ENCODE assay signal across 30 cellular contexts in genomic region chr20:31522756-31523155, GRCh38. TPM values are rescaled to one million over a fixed set of nuclear protein-coding genes. Genes with fewer than 3 reads are reported as not detected.
DNase-seq lines count a peak whose midpoint lies in the region; ATAC-seq lines count a peak whose summit lies in the region.
"Had no signal": no experiment of that assay in that cellular context is flagged by ENCODE, and none has a peak within 500 bp of the region (broad histone marks: within the 10 kb centered on the region; RNA-seq: fewer than 3 reads in every experiment).

No MANE protein-coding gene starts in this region.

- ATAC-seq in stimulated activated naive CD8-positive, alpha-beta T cell treated with anti-CD3 and anti-CD28 coated beads, Interleukin-15, Interleukin-2, amounts not matched to agents 100 U/mL and 50 U/mL, for 24 hours = no peak
- ATAC-seq in T-helper 17 cell (no peak), GM19324 (IDR thresholded peaks at IDR 0.05; ENCODE audit: low FRiP score, unreplicated experiment) (no peak)

- no peak for DNase-seq in stimulated activated naive CD8-positive, alpha-beta T cell treated with anti-CD3 and anti-CD28 coated beads, Interleukin-15, Interleukin-2, amounts not matched to agents 100 U/mL and 50 U/mL, for 24 hours
- DNase-seq in T-helper 17 cell = no peak
- no peak for DNase-seq in epithelial cell of prostate (ENCODE audit: low read depth, low spot score)
- no peak for DNase-seq in NCI-H82 treated with DMSO at 0.1 percent for 48 hours (lab: John Stamatoyannopoulos, UW; ENCODE audit: unreplicated experiment)
- DNase-seq in NCI-H1417 (lab: John Stamatoyannopoulos, UW) = no peak
- DNase-seq: activated CD4-positive, alpha-beta memory T cell treated with anti-CD3 and anti-CD28 coated beads, Interleukin-2, amount 10 ng/mL, durations not matched to agents 7 days and 5 days; activated CD4-positive, alpha-beta T cell treated with anti-CD3 and anti-CD28 coated beads for 1 hour; activated gamma-delta T cell; activated naive CD8-positive, alpha-beta T cell treated with anti-CD3 and anti-CD28 coated beads, Interleukin-2, amount 10 ng/mL, durations not matched to agents 7 days and 5 days; C1 segment of cervical spinal cord; glutamatergic neuron; KBM-7; lower lobe of right lung; NCI-H1436 treated with DMSO at 0.1 percent for 48 hours; NCI-H2107; NCI-H446; retina; SJCRH30; stimulated activated CD4-positive, alpha-beta T cell treated with anti-CD3 and anti-CD28 coated beads, Interleukin-4, amount 100 ng/mL, for 1 hour had no signal

- no peaks in the 10 kb centered on the region for H3K27me3 Mint-ChIP-seq in stimulated activated naive CD8-positive, alpha-beta T cell treated with anti-CD3 and anti-CD28 coated beads, Interleukin-15, Interleukin-2, amounts not matched to agents 100 ng/mL and 50 ng/mL, for 24 hours
- H3K27me3 Mint-ChIP-seq in T-helper 17 cell = no peaks in the 10 kb centered on the region
- H3K27me3 Mint-ChIP-seq: activated CD4-positive, alpha-beta memory T cell treated with anti-CD3 and anti-CD28 coated beads, Interleukin-2, amount 10 ng/mL, durations not matched to agents 7 days and 5 days; activated naive CD8-positive, alpha-beta T cell treated with anti-CD3 and anti-CD28 coated beads, Interleukin-2, amount 10 ng/mL, durations not matched to agents 7 days and 5 days; central memory CD8-positive, alpha-beta T cell; natural killer cell treated with Interleukin-12 subunit alpha and Interleukin-12 subunit beta and Interleukin-15 and Interleukin-18, amount 100 ng/mL, for 72 hours had no signal

- no peak overlapping the region for H3K4me3 Mint-ChIP-seq in stimulated activated naive CD8-positive, alpha-beta T cell treated with anti-CD3 and anti-CD28 coated beads, Interleukin-15, Interleukin-2, amounts not matched to agents 100 ng/mL and 50 ng/mL, for 24 hours
- H3K4me3 Mint-ChIP-seq in T-helper 17 cell = no peak overlapping the region
- H3K4me3 Mint-ChIP-seq: activated CD4-positive, alpha-beta memory T cell treated with anti-CD3 and anti-CD28 coated beads, Interleukin-2, amount 10 ng/mL, durations not matched to agents 7 days and 5 days; activated naive CD8-positive, alpha-beta T cell treated with anti-CD3 and anti-CD28 coated beads, Interleukin-2, amount 10 ng/mL, durations not matched to agents 7 days and 5 days; central memory CD8-positive, alpha-beta T cell; natural killer cell treated with Interleukin-12 subunit alpha and Interleukin-12 subunit beta and Interleukin-15 and Interleukin-18, amount 100 ng/mL, for 72 hours had no signal

- peak overlapping the region; percentile 6 for H3K27ac Mint-ChIP-seq in stimulated activated naive CD8-positive, alpha-beta T cell treated with anti-CD3 and anti-CD28 coated beads, Interleukin-15, Interleukin-2, amounts not matched to agents 100 ng/mL and 50 ng/mL, for 24 hours
- peak overlapping the region; percentile 69 for H3K27ac Mint-ChIP-seq in T-helper 17 cell
- H3K27ac Mint-ChIP-seq: activated CD4-positive, alpha-beta memory T cell treated with anti-CD3 and anti-CD28 coated beads, Interleukin-2, amount 10 ng/mL, durations not matched to agents 7 days and 5 days; natural killer cell treated with Interleukin-12 subunit alpha and Interleukin-12 subunit beta and Interleukin-15 and Interleukin-18, amount 100 ng/mL, for 72 hours had no signal

- peaks cover 52% of the 10 kb centered on the region for H3K4me1 Mint-ChIP-seq in stimulated activated naive CD8-positive, alpha-beta T cell treated with anti-CD3 and anti-CD28 coated beads, Interleukin-15, Interleukin-2, amounts not matched to agents 100 ng/mL and 50 ng/mL, for 24 hours (ENCODE audit: low read depth)
- H3K4me1 Mint-ChIP-seq in T-helper 17 cell = peaks cover 23% of the 10 kb centered on the region

- no peaks in the 10 kb centered on the region for H3K9me3 ChIP-seq in T-helper 17 cell (ENCODE audit: control insufficient read depth, low read length, poor library complexity, severe bottlenecking)
- H3K9me3 ChIP-seq: lower lobe of right lung, SJCRH30 had no signal

- peak overlapping the region; percentile 32 for H3K27ac ChIP-seq in epithelial cell of prostate
- H3K27ac ChIP-seq: lower lobe of right lung, SJCRH30 had no signal

- H3K9me3 Mint-ChIP-seq in stimulated activated naive CD8-positive, alpha-beta T cell treated with anti-CD3 and anti-CD28 coated beads, Interleukin-15, Interleukin-2, amounts not matched to agents 100 ng/mL and 50 ng/mL, for 24 hours = no peaks in the 10 kb centered on the region
- H3K9me3 Mint-ChIP-seq: activated CD4-positive, alpha-beta memory T cell treated with anti-CD3 and anti-CD28 coated beads, Interleukin-2, amount 10 ng/mL, durations not matched to agents 7 days and 5 days; activated naive CD8-positive, alpha-beta T cell treated with anti-CD3 and anti-CD28 coated beads, Interleukin-2, amount 10 ng/mL, durations not matched to agents 7 days and 5 days; central memory CD8-positive, alpha-beta T cell; natural killer cell treated with Interleukin-12 subunit alpha and Interleukin-12 subunit beta and Interleukin-15 and Interleukin-18, amount 100 ng/mL, for 72 hours had no signal

- peaks cover 63% of the 10 kb centered on the region for H3K36me3 Mint-ChIP-seq in stimulated activated naive CD8-positive, alpha-beta T cell treated with anti-CD3 and anti-CD28 coated beads, Interleukin-15, Interleukin-2, amounts not matched to agents 100 ng/mL and 50 ng/mL, for 24 hours (ENCODE audit: low read depth)
- peaks cover 4% of the 10 kb centered on the region for H3K36me3 Mint-ChIP-seq in T-helper 17 cell (ENCODE audit: low read depth)

RNA-seq across cellular contexts. Expression of gene HM13, which starts 8.5 kb away (rescaled TPM):
- total RNA-seq in T-helper 17 cell = 100 to 1,000 TPM; 154 to 177 TPM

RNA-seq across cellular contexts. Expression of gene REM1, which starts 47.7 kb away (rescaled TPM):
- total RNA-seq in T-helper 17 cell = not detected
- total RNA-seq: activated CD4-positive, alpha-beta memory T cell treated with anti-CD3 and anti-CD28 coated beads, Interleukin-2, amount 10 ng/mL, durations not matched to agents 7 days and 5 days; activated naive CD8-positive, alpha-beta T cell treated with anti-CD3 and anti-CD28 coated beads, Interleukin-2, amount 10 ng/mL, durations not matched to agents 7 days and 5 days; dermis microvascular lymphatic vessel endothelial cell; endothelial cell of umbilical vein; HT1080; MCF 10A; natural killer cell treated with Interleukin-12 subunit alpha and Interleukin-12 subunit beta and Interleukin-15 and Interleukin-18, amount 100 ng/mL, for 72 hours; osteocyte; SJCRH30 had no signal

RNA-seq across cellular contexts. Expression of gene DEFB124, which starts 47.8 kb away (rescaled TPM):
- total RNA-seq in T-helper 17 cell = not detected
- total RNA-seq: activated CD4-positive, alpha-beta memory T cell treated with anti-CD3 and anti-CD28 coated beads, Interleukin-2, amount 10 ng/mL, durations not matched to agents 7 days and 5 days; activated naive CD8-positive, alpha-beta T cell treated with anti-CD3 and anti-CD28 coated beads, Interleukin-2, amount 10 ng/mL, durations not matched to agents 7 days and 5 days; dermis microvascular lymphatic vessel endothelial cell; endothelial cell of umbilical vein; HT1080; lower lobe of right lung; MCF 10A; mononuclear cell; natural killer cell treated with Interleukin-12 subunit alpha and Interleukin-12 subunit beta and Interleukin-15 and Interleukin-18, amount 100 ng/mL, for 72 hours; osteocyte; SJCRH30; urinary bladder had no signal
